13 cellular contexts compared by ENCODE assay signal in genomic region chr12:57131896-57132744, GRCh38. TPM values are rescaled to one million over a fixed set of nuclear protein-coding genes. Genes with fewer than 3 reads are reported as not detected.
DNase-seq lines count a peak whose midpoint lies in the region; ATAC-seq and TF ChIP-seq lines count a peak whose summit lies in the region.
"Had no signal": no experiment of that assay in that cellular context is flagged by ENCODE, and none has a peak within 500 bp of the region (broad histone marks: within the 10 kb centered on the region; RNA-seq: fewer than 3 reads in every experiment).

No MANE protein-coding gene starts in this region.

- H3K36me3 Mint-ChIP-seq in CD4-positive, alpha-beta memory T cell: no peaks in the 10 kb centered on the region

- H3K4me3 Mint-ChIP-seq in CD4-positive, alpha-beta memory T cell: peak overlapping the region in 1 of 8 donors; percentile 5

- CTCF ChIA-PET in CD4-positive, alpha-beta memory T cell (lab: Charles Lee; ENCODE audit: partially characterized antibody): interaction anchor here (0.6 to 3.0 kb wide), 4 partner anchors 9 to 51 kb away, joined by 3 to 15 read pairs (median 4); no protein-coding TSS in a partner anchor

- no peak for ATAC-seq in HG03139 (IDR thresholded peaks at IDR 0.05; ENCODE audit: unreplicated experiment)

- H3K4me1 Mint-ChIP-seq in CD4-positive, alpha-beta memory T cell: peaks cover 3 to 22% (median 11%) of the 10 kb centered on the region in 4 donors

- WGBS in prostate gland: 63% methylated on average over 9 of the region's 9 CpGs

- intact Hi-C loops in CD4-positive, alpha-beta memory T cell (cut with micrococcal nuclease): no loop called here
- intact Hi-C loops in prostate gland (cut with DNase I): no loop called here

- no peak overlapping the region for H3K27ac ChIP-seq in CD4-positive, alpha-beta memory T cell (ENCODE audit: low read depth, low read length)
- H3K27ac ChIP-seq in prostate gland: peak overlapping the region; percentile 30 to 57

- POLR2A ChIA-PET in CD4-positive, alpha-beta memory T cell (lab: Charles Lee; ENCODE audit: partially characterized antibody): interaction anchor here (1.9 kb wide), 1 partner anchor 21 kb away, joined by 5 read pairs; the partner anchor contains the start of gene STAT6

- no peak for TF ChIP-seq CTCF in fibroblast of pulmonary artery (IDR thresholded peaks at IDR 0.05; ENCODE audit: low read length, missing control alignments)
- TF ChIP-seq CTCF in prostate gland (IDR thresholded peaks at IDR 0.05): no peak

- no peaks in the 10 kb centered on the region for H3K36me3 ChIP-seq in CD4-positive, alpha-beta memory T cell (ENCODE audit: insufficient read depth, low read length)
- no peaks in the 10 kb centered on the region for H3K36me3 ChIP-seq in prostate gland
- H3K36me3 ChIP-seq: SJCRH30 had no signal

- no peaks in the 10 kb centered on the region for H3K27me3 ChIP-seq in CD4-positive, alpha-beta memory T cell (ENCODE audit: insufficient read depth, low read length)
- H3K27me3 ChIP-seq in prostate gland (replicated peaks; ENCODE audit: insufficient read depth): no peaks in the 10 kb centered on the region

- no peak overlapping the region for H3K4me3 ChIP-seq in CD4-positive, alpha-beta memory T cell (ENCODE audit: low read length in 2 of 2)
- H3K4me3 ChIP-seq in fibroblast of pulmonary artery (replicated peaks; ENCODE audit: low read depth, low read length) (peak overlapping the region; percentile 89), prostate gland (no peak overlapping the region)
- H3K4me3 ChIP-seq: SJCRH30 had no signal

- H3K4me1 ChIP-seq in CD4-positive, alpha-beta memory T cell (ENCODE audit: insufficient read depth, low read length): peaks cover 5% of the 10 kb centered on the region
- H3K4me1 ChIP-seq in prostate gland (replicated peaks): no peaks in the 10 kb centered on the region

- H3K27me3 Mint-ChIP-seq in CD4-positive, alpha-beta memory T cell: no peaks in the 10 kb centered on the region

- no peaks in the 10 kb centered on the region for H3K9me3 ChIP-seq in CD4-positive, alpha-beta memory T cell (ENCODE audit: control insufficient read depth in 1 of 2, low read length in 2 of 2)
- H3K9me3 ChIP-seq in prostate gland: no peaks in the 10 kb centered on the region
- H3K9me3 ChIP-seq: SJCRH30 had no signal

- TF ChIP-seq POLR2A in prostate gland (IDR thresholded peaks at IDR 0.05): no peak

- no peak for DNase-seq in CD4-positive, alpha-beta memory T cell
- peak; percentile 41 for DNase-seq in RPMI7951 (ENCODE audit: low read depth)
- no peak for DNase-seq in fibroblast of pulmonary artery (ENCODE audit: low read depth)
- no peak for DNase-seq in prostate gland (ENCODE audit: low spot score)
- no peak for DNase-seq in activated CD4-positive, alpha-beta T cell treated with anti-CD3 and anti-CD28 coated beads for 1 hour
- DNase-seq in epidermal melanocyte (ENCODE audit: insufficient read length, low spot score): no peak
- no peak for DNase-seq in NCI-H226
- DNase-seq: activated T-cell treated with anti-CD3 and anti-CD28 coated beads for 4 hours, DMS79, NCI-H1105 treated with DMSO at 0.1 percent for 48 hours had no signal

- H3K27ac Mint-ChIP-seq in CD4-positive, alpha-beta memory T cell: peak overlapping the region in 6 of 7 donors; percentile 9 to 88 (median 46)

- no peaks in the 10 kb centered on the region for H3K9me3 Mint-ChIP-seq in CD4-positive, alpha-beta memory T cell

RNA-seq across cellular contexts. Expression of gene LRP1, which starts 3.8 kb away (rescaled TPM):
- 10 to 100 TPM in 1 of 2 experiments, 1 to 10 TPM in 1; 9.7 to 11.6 TPM for total RNA-seq in CD4-positive, alpha-beta memory T cell
- under 1 TPM in 1 of 2 donors, not detected in 1; 0.38 TPM for polyA plus RNA-seq in CD4-positive, alpha-beta memory T cell
- total RNA-seq in RPMI7951 (2014; rRNA removed; shearing (Covaris generic)): 28.8 and 31.6 TPM in 2 replicates
- total RNA-seq in prostate gland: 100 to 1,000 TPM in 1 of 2 donors, 10 to 100 TPM in 1; 53.5 to 198 TPM

RNA-seq across cellular contexts. Expression of gene LRP1-AS, which starts 15.3 kb away (rescaled TPM):
- total RNA-seq in CD4-positive, alpha-beta memory T cell: not detected
- not detected for polyA plus RNA-seq in CD4-positive, alpha-beta memory T cell
- not detected in 2 replicates for total RNA-seq in RPMI7951 (2014; rRNA removed; shearing (Covaris generic))
- total RNA-seq in prostate gland: not detected
- total RNA-seq: epithelial cell of proximal tubule had no signal

RNA-seq across cellular contexts. Expression of gene STAT6, which starts 21.0 kb away (rescaled TPM):
- 100 to 1,000 TPM; 399 to 424 TPM for total RNA-seq in CD4-positive, alpha-beta memory T cell
- 10 to 100 TPM; 78.4 to 91.7 TPM for polyA plus RNA-seq in CD4-positive, alpha-beta memory T cell
- 29.4 and 33.0 TPM in 2 replicates for total RNA-seq in RPMI7951 (2014; rRNA removed; shearing (Covaris generic))
- total RNA-seq in prostate gland: 100 to 1,000 TPM; 124 to 237 TPM

RNA-seq across cellular contexts. Expression of gene NAB2, which starts 43.2 kb away (rescaled TPM):
- total RNA-seq in CD4-positive, alpha-beta memory T cell: 10 to 100 TPM; 17.5 to 19.5 TPM
- polyA plus RNA-seq in CD4-positive, alpha-beta memory T cell: 1 to 10 TPM in 1 of 2 donors, under 1 TPM in 1; 0.41 to 1.8 TPM
- total RNA-seq in RPMI7951 (2014; rRNA removed; shearing (Covaris generic)): 10.9 and 17.6 TPM in 2 replicates
- 10 to 100 TPM; 19.0 to 65.5 TPM for total RNA-seq in prostate gland

RNA-seq across cellular contexts. Expression of gene NEMP1, which starts 53.5 kb away (rescaled TPM):
- total RNA-seq in CD4-positive, alpha-beta memory T cell: 10 to 100 TPM; 27.2 TPM
- polyA plus RNA-seq in CD4-positive, alpha-beta memory T cell: 1 to 10 TPM; 4.6 to 6.5 TPM
- 27.9 and 30.4 TPM in 2 replicates for total RNA-seq in RPMI7951 (2014; rRNA removed; shearing (Covaris generic))
- total RNA-seq in prostate gland: 10 to 100 TPM; 10.8 to 13.0 TPM
